In genomic region chr4:74217365-74217764, GRCh38 we compare ENCODE assay signal across 18 cellular contexts. TPM values are rescaled to one million over a fixed set of nuclear protein-coding genes. Genes with fewer than 3 reads are reported as not detected.
DNase-seq lines count a peak whose midpoint lies in the region; ATAC-seq and TF ChIP-seq lines count a peak whose summit lies in the region.
"Had no signal": no experiment of that assay in that cellular context is flagged by ENCODE, and none has a peak within 500 bp of the region (broad histone marks: within the 10 kb centered on the region; RNA-seq: fewer than 3 reads in every experiment).

No MANE protein-coding gene starts in this region.

- no peak for DNase-seq in Calu3
- DNase-seq in PC-3 = peak; percentile 70
- DNase-seq in dermis blood vessel endothelial cell = peak; percentile 80
- DNase-seq in mesenchymal stem cell = peak; percentile 66
- DNase-seq in DMS53 treated with DMSO at 0.1 percent for 48 hours (lab: John Stamatoyannopoulos, UW; ENCODE audit: unreplicated experiment) = no peak
- DNase-seq in islet precursor cell = no peak
- no peak for DNase-seq in NCI-H187 (lab: John Stamatoyannopoulos, UW)
- no peak for DNase-seq in NCI-H1105 (lab: John Stamatoyannopoulos, UW)
- DNase-seq: activated CD4-positive, alpha-beta memory T cell treated with anti-CD3 and anti-CD28 coated beads for 36 hours; activated naive CD8-positive, alpha-beta T cell treated with anti-CD3 and anti-CD28 coated beads, Interleukin-2, amount 10 ng/mL, durations not matched to agents 7 days and 5 days; activated T-cell treated with anti-CD3 and anti-CD28 coated beads, Interleukin-2, amount 50 U/mL, for 48 hours; GF-D8; heart left ventricle; MM.1S; NCI-H82 had no signal

- H4K91ac ChIP-seq in mesenchymal stem cell (ENCODE audit: low read length) = no peak overlapping the region

- no peak overlapping the region for H3K23ac ChIP-seq in mesenchymal stem cell (ENCODE audit: low read length in 2 of 2)

- no peaks in the 10 kb centered on the region for H3K27me3 ChIP-seq in PC-3 (ENCODE audit: low read length)
- H3K27me3 ChIP-seq in mesenchymal stem cell (ENCODE audit: control insufficient read depth in 1 of 2, insufficient read depth in 1 of 2, low read length in 2 of 2) = no peaks in the 10 kb centered on the region
- H3K27me3 ChIP-seq: heart left ventricle had no signal

- H2BK15ac ChIP-seq in mesenchymal stem cell (ENCODE audit: low read depth, poor library complexity, severe bottlenecking) = no peak overlapping the region

- no peak overlapping the region for H3K4ac ChIP-seq in mesenchymal stem cell (ENCODE audit: low read depth in 1 of 2, low read length in 2 of 2)

- no peak overlapping the region for H3K4me3 Mint-ChIP-seq in Calu3 (ENCODE audit: low read depth, unreplicated experiment)
- H3K4me3 Mint-ChIP-seq: activated CD4-positive, alpha-beta memory T cell treated with anti-CD3 and anti-CD28 coated beads for 36 hours; activated naive CD8-positive, alpha-beta T cell treated with anti-CD3 and anti-CD28 coated beads, Interleukin-2, amount 10 ng/mL, durations not matched to agents 7 days and 5 days; memory B cell; neural crest cell had no signal

- no peaks in the 10 kb centered on the region for H3K27me3 Mint-ChIP-seq in Calu3 (ENCODE audit: unreplicated experiment)
- H3K27me3 Mint-ChIP-seq: activated CD4-positive, alpha-beta memory T cell treated with anti-CD3 and anti-CD28 coated beads for 36 hours; activated naive CD8-positive, alpha-beta T cell treated with anti-CD3 and anti-CD28 coated beads, Interleukin-2, amount 10 ng/mL, durations not matched to agents 7 days and 5 days; memory B cell had no signal

- H3K4me3 ChIP-seq in PC-3 (ENCODE audit: low read length) (no peak overlapping the region), mesenchymal stem cell (ENCODE audit: insufficient read depth in 1 of 2, low read depth in 1 of 2, low read length in 2 of 2) (no peak overlapping the region)
- H3K4me3 ChIP-seq: heart left ventricle had no signal

- TF ChIP-seq CTCF in Calu3 (IDR thresholded peaks at IDR 0.05; ENCODE audit: unreplicated experiment) (no peak), PC-3 (conservative IDR thresholded peaks at IDR 0.05; ENCODE audit: low read depth, low read length) (no peak)

- CTCF ChIA-PET in Calu3 (lab: Charles Lee) (no interaction called here), PC-3 (lab: Charles Lee) (no interaction called here)

- H2AFZ ChIP-seq in PC-3 (ENCODE audit: low read length) (peak overlapping the region; percentile 23; the same call in 1 of the 2 replicates), mesenchymal stem cell (ENCODE audit: low read depth, low read length) (no peak overlapping the region)

- H3K9me3 ChIP-seq in PC-3 (ENCODE audit: low read length) (no peaks in the 10 kb centered on the region), mesenchymal stem cell (ENCODE audit: control insufficient read depth, low read length) (no peaks in the 10 kb centered on the region)

- no peak overlapping the region for H2BK5ac ChIP-seq in mesenchymal stem cell (ENCODE audit: low read depth, low read length, poor library complexity, severe bottlenecking)

- ATAC-seq in PC-3 = no peak
- ATAC-seq: heart left ventricle had no signal

- H2AK5ac ChIP-seq in mesenchymal stem cell (ENCODE audit: low read length, severe bottlenecking) = no peak overlapping the region

- no TSS peak for BruUV-seq in Calu3 (replicated peaks; lab: Mats Ljungman, UMichigan)
- no TSS peak for BruUV-seq in PC-3 (replicated peaks; lab: Mats Ljungman, UMichigan)

- intact Hi-C loops in Calu3 (cut with micrococcal nuclease; ENCODE audit: unreplicated experiment) = no loop called here
- intact Hi-C loops in PC-3 (cut with micrococcal nuclease) = no loop called here

- H3K9me2 ChIP-seq in PC-3 (replicated peaks; ENCODE audit: low read length) = no peaks in the 10 kb centered on the region; the same call in 1 of the 2 replicates

- H3K14ac ChIP-seq in mesenchymal stem cell (ENCODE audit: low read length in 2 of 2) = no peak overlapping the region

- peak overlapping the region; percentile 12; the same call in 1 of the 2 replicates for H3K9ac ChIP-seq in PC-3 (ENCODE audit: low read length)
- no peak overlapping the region for H3K9ac ChIP-seq in mesenchymal stem cell (ENCODE audit: low read length)

- peak overlapping the region; percentile 59 for H3K27ac ChIP-seq in PC-3 (ENCODE audit: low read length)
- no peak overlapping the region for H3K27ac ChIP-seq in mesenchymal stem cell (ENCODE audit: low read length, poor library complexity, severe bottlenecking)
- H3K27ac ChIP-seq: heart left ventricle, VCaP had no signal

- no peaks in the 10 kb centered on the region for H3K36me3 Mint-ChIP-seq in Calu3 (ENCODE audit: insufficient read depth, unreplicated experiment)

- H3K4me2 ChIP-seq in PC-3 (ENCODE audit: low read length) (no peak overlapping the region), mesenchymal stem cell (ENCODE audit: low read length, poor library complexity, severe bottlenecking) (no peak overlapping the region)

- 80% methylated on average over 3 of the region's 3 CpGs for WGBS in mesenchymal stem cell

- H4K20me1 ChIP-seq in PC-3 (ENCODE audit: low read length) = no peaks in the 10 kb centered on the region

- H3K4me1 Mint-ChIP-seq in Calu3 (ENCODE audit: low read depth, unreplicated experiment) = peaks cover 10% of the 10 kb centered on the region

- H3K18ac ChIP-seq in mesenchymal stem cell (ENCODE audit: low read depth in 1 of 2, low read length in 2 of 2) = no peak overlapping the region

- peaks cover 26% of the 10 kb centered on the region for H3K4me1 ChIP-seq in PC-3 (ENCODE audit: insufficient read depth, low read length)
- peaks cover 3% of the 10 kb centered on the region for H3K4me1 ChIP-seq in mesenchymal stem cell (ENCODE audit: control insufficient read depth, insufficient read depth, low read depth, low read length)

- no peaks in the 10 kb centered on the region for H3K9me3 Mint-ChIP-seq in Calu3 (ENCODE audit: low read depth, unreplicated experiment)

- no peaks in the 10 kb centered on the region for H3K79me1 ChIP-seq in mesenchymal stem cell (replicated peaks; ENCODE audit: low read length, poor library complexity, severe bottlenecking)

- H3K36me3 ChIP-seq in PC-3 (ENCODE audit: low read depth, low read length) = no peaks in the 10 kb centered on the region
- H3K36me3 ChIP-seq in mesenchymal stem cell (ENCODE audit: control insufficient read depth in 1 of 2, insufficient read depth in 2 of 2, low read depth in 1 of 2, low read length in 2 of 2) = no peaks in the 10 kb centered on the region
- H3K36me3 ChIP-seq: heart left ventricle had no signal

- H4K8ac ChIP-seq in mesenchymal stem cell (ENCODE audit: low read length) = no peak overlapping the region

- H2BK12ac ChIP-seq in mesenchymal stem cell (ENCODE audit: low read length in 2 of 2) = no peak overlapping the region

- H3K79me2 ChIP-seq in PC-3 (ENCODE audit: low read length) = no peaks in the 10 kb centered on the region

- H3F3A ChIP-seq in PC-3 (ENCODE audit: low read length, unreplicated experiment) = no peaks in the 10 kb centered on the region

- POLR2A ChIA-PET in PC-3 (lab: Charles Lee; ENCODE audit: unreplicated experiment) = no interaction called here

- H3K27ac Mint-ChIP-seq in Calu3 (ENCODE audit: unreplicated experiment) = peak overlapping the region; percentile 35
- H3K27ac Mint-ChIP-seq: activated CD4-positive, alpha-beta memory T cell treated with anti-CD3 and anti-CD28 coated beads for 36 hours; activated naive CD8-positive, alpha-beta T cell treated with anti-CD3 and anti-CD28 coated beads, Interleukin-2, amount 10 ng/mL, durations not matched to agents 7 days and 5 days; memory B cell had no signal

- H2BK120ac ChIP-seq in mesenchymal stem cell (ENCODE audit: low read depth, low read length) = no peak overlapping the region

RNA-seq across cellular contexts. Expression of gene MTHFD2L, which starts 59.4 kb away (rescaled TPM):
- 21.8 and 24.1 TPM in 2 replicates for total RNA-seq in Calu3 (2022)
- total RNA-seq in PC-3 (2014; rRNA removed) = 33.4 and 34.0 TPM in 2 replicates
- total RNA-seq in dermis blood vessel endothelial cell = 19.8 and 33.5 TPM in 2 replicates
- 6.0 TPM for polyA plus RNA-seq in mesenchymal stem cell (2013, experiment 1 of 2)
- 6.5 TPM for polyA plus RNA-seq in mesenchymal stem cell (2013, experiment 2 of 2)

Comparison
In these comparisons a context has a peak if more than half of its experiments do, and no peak if none do; other contexts are left out.
1. DNase-seq: peak in PC-3 (single experiment), dermis blood vessel endothelial cell (single experiment) and mesenchymal stem cell (single experiment); none in Calu3 (single experiment), DMS53 treated with DMSO at 0.1 percent for 48 hours (single experiment), islet precursor cell (single experiment), NCI-H187 (0 of 2) and NCI-H1105 (single experiment).